Comparison of ENCODE assay signal across 30 cellular contexts in genomic region chr12:113080692-113081091, GRCh38. TPM values are rescaled to one million over a fixed set of nuclear protein-coding genes. Genes with fewer than 3 reads are reported as not detected.
"Had no signal": no experiment of that assay in that cellular context is flagged by ENCODE, and none has a peak within 500 bp of the region (broad histone marks: within the 10 kb centered on the region; RNA-seq: fewer than 3 reads in every experiment).

No MANE protein-coding gene starts in this region.

- H3K36me3 ChIP-seq: brain microvascular endothelial cell, left lung, ovary, right atrium auricular region, suprapubic skin, transverse colon, uterus had no signal

- H3K4me1 Mint-ChIP-seq: mesothelial cell of epicardium had no signal

- H3K27ac Mint-ChIP-seq: activated T-cell treated with anti-CD3 and anti-CD28 coated beads, Interleukin-2, amount 50 U/mL, for 24 hours; mesothelial cell of epicardium had no signal

- H3K4me1 ChIP-seq: foreskin keratinocyte, left lung, psoas muscle, right atrium auricular region, transverse colon, uterus had no signal

- H3K27ac ChIP-seq: brain microvascular endothelial cell, foreskin keratinocyte, hepatocyte, left lung, ovary, psoas muscle, suprapubic skin, transverse colon, uterus had no signal

- H3K4me2 ChIP-seq: hepatocyte had no signal

- H2AFZ ChIP-seq: hepatocyte had no signal

- ATAC-seq: foreskin keratinocyte; left lung; natural killer cell treated with Interleukin-12 subunit alpha and Interleukin-12 subunit beta and Interleukin-15 and Interleukin-18, amount 100 ng/mL, for 72 hours; psoas muscle; stimulated activated naive CD8-positive, alpha-beta T cell treated with anti-CD3 and anti-CD28 coated beads, Interleukin-15, amount 100 ng/mL, for 72 hours; T-cell had no signal

- H3K9me3 ChIP-seq: left lung, ovary, psoas muscle, right atrium auricular region, suprapubic skin, transverse colon, uterus had no signal

- H3K4me3 ChIP-seq: hepatocyte, left lung, lung, ovary, psoas muscle, right atrium auricular region, suprapubic skin, transverse colon, uterus had no signal

- H3K27me3 ChIP-seq: ovary, right atrium auricular region, uterus had no signal

- DNase-seq: activated CD4-positive, alpha-beta T cell treated with anti-CD3 and anti-CD28 coated beads for 1 hour; activated CD8-positive, alpha-beta memory T cell treated with anti-CD3 and anti-CD28 coated beads for 24 hours; activated CD8-positive, alpha-beta memory T cell treated with anti-CD3 and anti-CD28 coated beads, Interleukin-2, amount 50 U/mL, for 4 hours; activated effector memory CD4-positive, alpha-beta T cell treated with anti-CD3 and anti-CD28 coated beads, Interleukin-2, amount 50 U/mL, for 16 hours; activated naive CD4-positive, alpha-beta T cell treated with anti-CD3 and anti-CD28 coated beads, Interleukin-2, amount 50 U/mL, for 16 hours; activated T-cell treated with anti-CD3 and anti-CD28 coated beads, Interleukin-2, amount 50 U/mL, for 24 hours; aorta; brain microvascular endothelial cell; caudate nucleus; dermis blood vessel endothelial cell; effector CD8-positive, alpha-beta T cell; erythroblast; foreskin keratinocyte; glutamatergic neuron; kidney glomerular epithelial cell; left lung; ovary; psoas muscle; stimulated activated CD4-positive, alpha-beta T cell treated with anti-CD3 and anti-CD28 coated beads, Interleukin-4, amount 100 ng/mL, for 4 hours; stimulated activated naive CD8-positive, alpha-beta T cell treated with anti-CD3 and anti-CD28 coated beads, Interleukin-15, amount 100 ng/mL, for 72 hours; T-cell; transverse colon; uterus had no signal

- H3K79me2 ChIP-seq: hepatocyte had no signal

- H3K9me3 Mint-ChIP-seq: activated T-cell treated with anti-CD3 and anti-CD28 coated beads, Interleukin-2, amount 50 U/mL, for 24 hours; mesothelial cell of epicardium; natural killer cell treated with Interleukin-12 subunit alpha and Interleukin-12 subunit beta and Interleukin-15 and Interleukin-18, amount 100 ng/mL, for 72 hours; stimulated activated naive CD8-positive, alpha-beta T cell treated with anti-CD3 and anti-CD28 coated beads, Interleukin-15, amount 100 ng/mL, for 72 hours; T-cell had no signal

- H3K27me3 Mint-ChIP-seq: activated T-cell treated with anti-CD3 and anti-CD28 coated beads, Interleukin-2, amount 50 U/mL, for 24 hours; stimulated activated naive CD8-positive, alpha-beta T cell treated with anti-CD3 and anti-CD28 coated beads, Interleukin-15, amount 100 ng/mL, for 72 hours; T-cell had no signal

- H3K4me3 Mint-ChIP-seq: activated T-cell treated with anti-CD3 and anti-CD28 coated beads, Interleukin-2, amount 50 U/mL, for 24 hours; mesothelial cell of epicardium; natural killer cell treated with Interleukin-12 subunit alpha and Interleukin-12 subunit beta and Interleukin-15 and Interleukin-18, amount 100 ng/mL, for 72 hours; stimulated activated naive CD8-positive, alpha-beta T cell treated with anti-CD3 and anti-CD28 coated beads, Interleukin-15, amount 100 ng/mL, for 72 hours; T-cell had no signal

- H3K36me3 Mint-ChIP-seq: mesothelial cell of epicardium; natural killer cell treated with Interleukin-12 subunit alpha and Interleukin-12 subunit beta and Interleukin-15 and Interleukin-18, amount 100 ng/mL, for 72 hours had no signal

RNA-seq across cellular contexts. Expression of gene DTX1, which starts 24.2 kb away (rescaled TPM):
- total RNA-seq: fibroblast of lung, foreskin keratinocyte had no signal

RNA-seq across cellular contexts. Expression of gene RASAL1, which starts 54.9 kb away (rescaled TPM):
- total RNA-seq: aorta; fibroblast of lung; hepatocyte; natural killer cell treated with Interleukin-12 subunit alpha and Interleukin-12 subunit beta and Interleukin-15 and Interleukin-18, amount 100 ng/mL, for 72 hours; right atrium auricular region had no signal
